ENCODE assay signal across 13 cellular contexts in genomic region chr9:88998911-88999310, GRCh38. TPM values are rescaled to one million over a fixed set of nuclear protein-coding genes. Genes with fewer than 3 reads are reported as not detected.
DNase-seq lines count a peak whose midpoint lies in the region; ATAC-seq and TF ChIP-seq lines count a peak whose summit lies in the region.
"Had no signal": no experiment of that assay in that cellular context is flagged by ENCODE, and none has a peak within 500 bp of the region (broad histone marks: within the 10 kb centered on the region; RNA-seq: fewer than 3 reads in every experiment).

No MANE protein-coding gene starts in this region.

- H3K9ac ChIP-seq in IMR-90 (ENCODE audit: low read depth, low read length) (no peak overlapping the region), colonic mucosa (ENCODE audit: low read depth in 2 of 2, low read length in 2 of 2) (no peak overlapping the region), PC-3 (ENCODE audit: low read length) (no peak overlapping the region)

- H3K36me3 ChIP-seq in IMR-90 (ENCODE audit: control insufficient read depth, insufficient read depth, low read length): peaks cover 52% of the 10 kb centered on the region
- H3K36me3 ChIP-seq in colonic mucosa: no peaks in the 10 kb centered on the region
- no peaks in the 10 kb centered on the region for H3K36me3 ChIP-seq in right lobe of liver
- no peaks in the 10 kb centered on the region for H3K36me3 ChIP-seq in thyroid gland
- no peaks in the 10 kb centered on the region; the same call in 1 of the 2 replicates for H3K36me3 ChIP-seq in PC-3 (ENCODE audit: low read depth, low read length)

- H3K79me1 ChIP-seq in IMR-90 (ENCODE audit: low read depth in 1 of 2, low read length in 2 of 2): peaks cover 30 to 57% of the 10 kb centered on the region in 2 experiments

- H3K4me2 ChIP-seq in IMR-90 (ENCODE audit: low read depth, low read length) (no peak overlapping the region; the same call in 1 of the 2 replicates), PC-3 (ENCODE audit: low read length) (no peak overlapping the region)

- H4K91ac ChIP-seq in IMR-90 (ENCODE audit: insufficient read depth, low read depth, low read length): no peak overlapping the region

- TF ChIP-seq RAD21 in IMR-90 (IDR thresholded peaks at IDR 0.05; ENCODE audit: low read length): no peak

- H3K56ac ChIP-seq in IMR-90 (ENCODE audit: extremely low read depth, insufficient read depth, low read length): no peak overlapping the region

- H3K4me1 ChIP-seq in IMR-90 (ENCODE audit: control insufficient read depth, insufficient read depth, low read length) (peaks cover 24% of the 10 kb centered on the region), colonic mucosa (no peaks in the 10 kb centered on the region), right lobe of liver (peaks cover 0 to 9% (median 2%) of the 10 kb centered on the region in 4 donors), thyroid gland (peaks cover 8 to 34% of the 10 kb centered on the region in 2 donors), PC-3 (ENCODE audit: insufficient read depth, low read length) (no peaks in the 10 kb centered on the region)

- H2BK5ac ChIP-seq in IMR-90 (ENCODE audit: low read depth, low read length, poor library complexity, severe bottlenecking): no peak overlapping the region

- in situ Hi-C loops in IMR-90 (cut with MboI; ENCODE audit: low sequenced_read_pairs): loop anchor here (10.0 kb wide), 1 partner anchor 224 kb away; no protein-coding TSS in a partner anchor
- in situ Hi-C loops in GM13976 (cut with MboI; ENCODE audit: low sequenced_read_pairs, unreplicated experiment): no loop called here

- H3K23ac ChIP-seq in IMR-90 (ENCODE audit: low read depth, low read length): no peak overlapping the region

- no peak for DNase-seq in IMR-90
- DNase-seq in colonic mucosa: peak; percentile 43
- peak; percentile 47 to 82 (median 57) for DNase-seq in right lobe of liver
- DNase-seq in thyroid gland: peak; percentile 70 to 72
- no peak for DNase-seq in GM13976 (ENCODE audit: low spot score)
- DNase-seq in PC-3: no peak
- no peak for DNase-seq in LoVo (ENCODE audit: low spot score)
- DNase-seq: DMS153; naive thymus-derived CD4-positive, alpha-beta T cell; NCI-H524 treated with DMSO at 0.1 percent for 48 hours; stimulated activated CD4-positive, alpha-beta T cell treated with anti-CD3 and anti-CD28 coated beads, Interleukin-4, amount 100 ng/mL, for 24 hours; T-helper 1 cell had no signal

- no peak overlapping the region for H2BK120ac ChIP-seq in IMR-90 (ENCODE audit: low read depth, low read length)

- H3K18ac ChIP-seq in IMR-90 (ENCODE audit: low read depth, low read length): no peak overlapping the region

- no peaks in the 10 kb centered on the region for H3K9me3 ChIP-seq in IMR-90 (ENCODE audit: control insufficient read depth, insufficient read depth, low read length)
- H3K9me3 ChIP-seq in colonic mucosa: no peaks in the 10 kb centered on the region
- H3K9me3 ChIP-seq in right lobe of liver: no peaks in the 10 kb centered on the region
- H3K9me3 ChIP-seq in thyroid gland: no peaks in the 10 kb centered on the region
- H3K9me3 ChIP-seq in PC-3 (ENCODE audit: low read length): no peaks in the 10 kb centered on the region

- no peak overlapping the region for H4K5ac ChIP-seq in IMR-90 (ENCODE audit: low read depth, low read length)

- H3K9me2 ChIP-seq in PC-3 (replicated peaks; ENCODE audit: low read length): no peaks in the 10 kb centered on the region

- H3K9me1 ChIP-seq in IMR-90 (ENCODE audit: insufficient read depth, low read length): peaks cover 24% of the 10 kb centered on the region

- H2BK15ac ChIP-seq in IMR-90 (ENCODE audit: low read depth, low read length): no peak overlapping the region

- ATAC-seq in IMR-90 (ENCODE audit: low read depth) (peak; percentile 9; the same call in 1 of the 2 replicates), right lobe of liver (peak; percentile 24 to 83 (median 69)), PC-3 (no peak; the same call in 1 of the 2 replicates), GM21447 (IDR thresholded peaks at IDR 0.05; ENCODE audit: unreplicated experiment) (no peak)
- ATAC-seq: naive thymus-derived CD4-positive, alpha-beta T cell had no signal

- no peak overlapping the region for H3K4me3 ChIP-seq in IMR-90 (ENCODE audit: insufficient read depth, low read depth, low read length)
- no peak overlapping the region for H3K4me3 ChIP-seq in colonic mucosa
- H3K4me3 ChIP-seq in right lobe of liver: no peak overlapping the region
- no peak overlapping the region for H3K4me3 ChIP-seq in thyroid gland (replicated peaks in 1 of 3)
- no peak overlapping the region for H3K4me3 ChIP-seq in PC-3 (ENCODE audit: low read length)

- no peak overlapping the region; a peak in 1 of 4 replicates for H4K8ac ChIP-seq in IMR-90 (ENCODE audit: low read depth in 2 of 2, low read length in 2 of 2)

- H2BK20ac ChIP-seq in IMR-90 (ENCODE audit: low read depth, low read length): no peak overlapping the region

- WGBS in IMR-90 (ENCODE audit: extremely low coverage in 2 of 2, insufficient read length in 1 of 2), 2 experiments: 40% methylated on average over 2 of the region's 9 CpGs; no CpG with 5 or more reads in 1 of the 2 experiments
- WGBS in right lobe of liver (ENCODE audit: insufficient coverage, low coverage, low lambda C conversion rate, missing lambda C conversion rate): no CpG with 5 or more reads among the region's 9 CpGs
- WGBS in thyroid gland, 2 donors: 42 to 43% methylated on average over 5 to 9 of the region's 9 CpGs

- H3K4ac ChIP-seq in IMR-90 (ENCODE audit: low read depth, low read length): peak overlapping the region; percentile 65; the same call in 1 of the 2 replicates

- H3K79me2 ChIP-seq in PC-3 (ENCODE audit: low read length): peaks cover 9% of the 10 kb centered on the region; the same call in 1 of the 2 replicates

- no peaks in the 10 kb centered on the region for H3K27me3 ChIP-seq in IMR-90 (ENCODE audit: control insufficient read depth, insufficient read depth, low read length)
- H3K27me3 ChIP-seq in colonic mucosa: no peaks in the 10 kb centered on the region
- H3K27me3 ChIP-seq in right lobe of liver: no peaks in the 10 kb centered on the region
- no peaks in the 10 kb centered on the region for H3K27me3 ChIP-seq in thyroid gland
- no peaks in the 10 kb centered on the region for H3K27me3 ChIP-seq in PC-3 (ENCODE audit: low read length)

- no peak overlapping the region; the same call in 1 of the 2 replicates for H2AK5ac ChIP-seq in IMR-90 (ENCODE audit: low read depth, low read length)

- peak overlapping the region; percentile 24 for H2AFZ ChIP-seq in IMR-90 (replicated peaks; ENCODE audit: low read length, poor library complexity)
- H2AFZ ChIP-seq in PC-3 (ENCODE audit: low read length): no peak overlapping the region

- H3K14ac ChIP-seq in IMR-90 (replicated peaks; ENCODE audit: low read depth, low read length): no peak overlapping the region

- POLR2A ChIA-PET in IMR-90 (lab: Charles Lee; ENCODE audit: unreplicated experiment) (no interaction called here), PC-3 (lab: Charles Lee; ENCODE audit: unreplicated experiment) (no interaction called here)

- no peak overlapping the region for H2AK9ac ChIP-seq in IMR-90 (replicated peaks; ENCODE audit: low read depth, low read length, poor library complexity)

- H3F3A ChIP-seq in PC-3 (ENCODE audit: low read length, unreplicated experiment): no peaks in the 10 kb centered on the region

- TF ChIP-seq CTCF in IMR-90 (conservative IDR thresholded peaks at IDR 0.05; ENCODE audit: low read depth, low read length) (no peak), colonic mucosa (IDR thresholded peaks at IDR 0.05) (no peak), right lobe of liver (IDR thresholded peaks at IDR 0.05) (no peak), thyroid gland (IDR thresholded peaks at IDR 0.05) (no peak), GM13976 (IDR thresholded peaks at IDR 0.05; ENCODE audit: borderline replicate concordance, control extremely low read depth, extremely low read depth, insufficient read depth, missing control alignments) (no peak), PC-3 (conservative IDR thresholded peaks at IDR 0.05; ENCODE audit: low read depth, low read length) (no peak)

- CTCF ChIA-PET in IMR-90 (lab: Yijun Ruan, JAX): no interaction called here
- CTCF ChIA-PET in PC-3 (lab: Charles Lee): interaction anchor here (0.6 kb wide), 1 partner anchor 1048 kb away, joined by 4 read pairs; no protein-coding TSS in a partner anchor

- intact Hi-C loops in IMR-90 (cut with micrococcal nuclease) (no loop called here), colonic mucosa (cut with DNase I) (loop anchor here (10.0 kb wide), 1 partner anchor 254 kb away; no protein-coding TSS in a partner anchor), right lobe of liver (cut with DNase I) (no loop called here), thyroid gland (cut with DNase I) (no loop called here), PC-3 (cut with micrococcal nuclease) (no loop called here)

- H3K27ac ChIP-seq in IMR-90 (ENCODE audit: insufficient read depth, low read length) (no peak overlapping the region), colonic mucosa (no peak overlapping the region), right lobe of liver (no peak overlapping the region), thyroid gland (peak overlapping the region in 2 of 3 donors; percentile 4 to 15), PC-3 (ENCODE audit: low read length) (no peak overlapping the region)

- H4K20me1 ChIP-seq in IMR-90 (ENCODE audit: insufficient read depth, low read length) (peaks cover 6% of the 10 kb centered on the region), PC-3 (ENCODE audit: low read length) (no peaks in the 10 kb centered on the region)

- dilution Hi-C loops in IMR-90 (cut with HindIII; ENCODE audit: low sequenced_read_pairs, unreplicated experiment): loop anchor here (25.0 kb wide), 1 partner anchor 362 kb away; no protein-coding TSS in a partner anchor

- BruUV-seq in IMR-90 (replicated peaks; lab: Mats Ljungman, UMichigan): no TSS peak
- no TSS peak for BruUV-seq in PC-3 (replicated peaks; lab: Mats Ljungman, UMichigan)

- no peak for TF ChIP-seq POLR2A in IMR-90 (IDR thresholded peaks at IDR 0.05; ENCODE audit: low read depth, low read length)
- TF ChIP-seq POLR2A in right lobe of liver (IDR thresholded peaks at IDR 0.05): no peak
- no peak for TF ChIP-seq POLR2A in thyroid gland (IDR thresholded peaks at IDR 0.05)

TF ChIP-seq in IMR-90, 13 proteins besides CTCF, POLR2A, EP300 and RAD21 (continues in another document):
- TF ChIP-seq RCOR1 (IDR thresholded peaks at IDR 0.05; ENCODE audit: insufficient replicate concordance, low read length) (no peak), RFX5 (IDR thresholded peaks at IDR 0.05; ENCODE audit: low read depth, low read length) (no peak), SMC3 (IDR thresholded peaks at IDR 0.05; ENCODE audit: low read depth, low read length) (no peak), BHLHE40 (IDR thresholded peaks at IDR 0.05; ENCODE audit: low read depth, low read length) (no peak)

RNA-seq across cellular contexts. Expression of gene S1PR3, which starts 7.6 kb away (rescaled TPM):
- total RNA-seq in IMR-90 (2012; rRNA removed) (28.7 and 31.1 TPM in 2 replicates), colonic mucosa (1 to 10 TPM in 1 of 2 donors, under 1 TPM in 1; 0.67 to 3.2 TPM), right lobe of liver (1 to 10 TPM; 1.0 to 9.5 (median 5.0) TPM), thyroid gland (1 to 10 TPM; 5.6 to 8.1 (median 6.0) TPM), PC-3 (2014; rRNA removed) (8.4 and 10.0 TPM in 2 replicates)
- 25.0 and 28.4 TPM in 2 replicates for polyA plus RNA-seq in IMR-90 (2012; rRNA removed)
- polyA plus RNA-seq in IMR-90 (2012; cell fraction: cytosol; rRNA removed): 16.1 and 27.1 TPM in 2 replicates
- 9.5 and 9.8 TPM in 2 replicates for polyA plus RNA-seq in IMR-90 (2012; cell fraction: nucleus; rRNA removed; ENCODE audit: low replicate concordance)
- polyA plus RNA-seq: naive thymus-derived CD4-positive, alpha-beta T cell had no signal

Comparison
In these comparisons a context has a peak if more than half of its experiments do, and no peak if none do; other contexts are left out.
1. ATAC-seq: peak in IMR-90 (single experiment) and right lobe of liver (4 of 4); none in PC-3 (single experiment) and GM21447 (single experiment).
2. DNase-seq: peak in colonic mucosa (single experiment), right lobe of liver (3 of 3) and thyroid gland (2 of 2); none in IMR-90 (single experiment), GM13976 (single experiment), PC-3 (single experiment) and LoVo (single experiment).
3. H3K27ac ChIP-seq: peak in thyroid gland (2 of 3); none in IMR-90 (single experiment), colonic mucosa (single experiment), right lobe of liver (0 of 3) and PC-3 (single experiment).